Comparison of ENCODE assay signal across 2 cellular contexts in genomic region chr12:21084753-21085152, GRCh38. TPM values are rescaled to one million over a fixed set of nuclear protein-coding genes. Genes with fewer than 3 reads are reported as not detected.
"Had no signal": no experiment of that assay in that cellular context is flagged by ENCODE, and none has a peak within 500 bp of the region (broad histone marks: within the 10 kb centered on the region; RNA-seq: fewer than 3 reads in every experiment).

No MANE protein-coding gene starts in this region.

RNA-seq across cellular contexts. Expression of gene SLCO1B1, which starts 46.2 kb away (rescaled TPM):
- total RNA-seq: G401, GM12878 had no signal
